ENCODE assay signal across 8 cellular contexts in the genomic region with DNA sequence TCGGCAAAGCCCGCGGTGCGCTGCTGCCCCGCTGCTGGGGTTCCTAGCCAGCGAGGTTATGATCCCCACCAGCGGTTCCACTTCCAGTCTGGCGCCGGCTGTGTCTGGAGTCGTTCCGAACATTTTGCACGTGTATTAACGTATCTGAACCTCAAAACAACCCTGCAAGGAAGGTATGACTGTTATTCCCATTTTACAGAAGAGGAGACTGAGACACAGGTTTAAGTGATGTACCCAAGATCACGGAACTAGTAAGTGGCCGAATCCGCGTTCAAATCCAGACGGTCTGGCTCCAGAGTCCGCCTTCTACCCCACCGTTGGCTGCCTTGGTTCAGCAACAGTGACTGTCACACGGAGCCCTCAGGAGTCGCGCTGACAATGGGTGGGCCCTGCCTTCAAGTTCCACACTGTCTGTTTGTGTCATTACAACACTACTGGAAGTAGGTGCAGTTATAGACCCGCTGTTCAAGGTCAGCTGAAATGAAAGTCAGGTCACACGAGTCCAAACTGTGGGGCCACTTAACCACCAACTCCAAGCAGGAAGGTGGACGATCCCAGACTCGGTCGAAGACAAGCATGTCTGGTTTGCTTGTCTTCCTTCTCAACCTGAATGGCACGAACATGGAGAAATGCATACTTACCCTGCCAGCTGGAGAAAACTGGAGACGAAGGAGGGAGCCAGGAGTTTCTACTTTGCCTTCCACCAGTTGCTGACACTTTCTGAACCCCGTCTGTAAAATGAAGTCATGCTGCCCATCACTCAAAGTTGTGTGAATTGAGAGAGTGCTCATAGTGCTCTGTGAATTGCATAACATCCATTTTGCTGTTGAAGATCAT. TPM values are rescaled to one million over a fixed set of nuclear protein-coding genes. Genes with fewer than 3 reads are reported as not detected.
DNase-seq lines count a peak whose midpoint lies in the region; ATAC-seq and TF ChIP-seq lines count a peak whose summit lies in the region.

No MANE protein-coding gene starts in this region.

- ATAC-seq in HG02763 (IDR thresholded peaks at IDR 0.05; ENCODE audit: unreplicated experiment), result no peak
- ATAC-seq in HG03354 (IDR thresholded peaks at IDR 0.05; ENCODE audit: poor library complexity, severe bottlenecking, unreplicated experiment), result no peak
- no peak for ATAC-seq in HG03521 (IDR thresholded peaks at IDR 0.05; ENCODE audit: unreplicated experiment)

- no peak for TF ChIP-seq EP300 in SK-N-SH (IDR thresholded peaks at IDR 0.05; ENCODE audit: borderline replicate concordance in 1 of 2, low read depth in 1 of 2, low read length in 1 of 2)

- no peaks in the 10 kb centered on the region for H3K9me3 ChIP-seq in SK-N-SH

- TF ChIP-seq RAD21 in SK-N-SH (IDR thresholded peaks at IDR 0.05; ENCODE audit: low read length), result no peak

- TF ChIP-seq CTCF in GM12875 (IDR thresholded peaks at IDR 0.05; ENCODE audit: borderline replicate concordance, insufficient read depth, low read depth, low read length) (no peak), SK-N-SH (IDR thresholded peaks at IDR 0.05) (no peak), fibroblast of mammary gland (conservative IDR thresholded peaks at IDR 0.05; ENCODE audit: control insufficient read depth, insufficient read depth, low read depth, low read length) (no peak)

- H3K9ac ChIP-seq in SK-N-SH (peak overlapping the region; percentile 88; the same call in 1 of the 2 replicates), rectal smooth muscle tissue (ENCODE audit: low read length) (peak overlapping the region; percentile 13)

- H3K79me2 ChIP-seq in SK-N-SH (ENCODE audit: insufficient read depth), result peaks cover 33% of the 10 kb centered on the region

- no peak for DNase-seq in SK-N-SH
- DNase-seq in fibroblast of mammary gland (ENCODE audit: low read depth), result no peak
- DNase-seq in 8988T, result no peak

- H3K9me2 ChIP-seq in SK-N-SH, result no peaks in the 10 kb centered on the region

- peak overlapping the region; percentile 64 for H3K4me3 ChIP-seq in GM12875 (ENCODE audit: low read depth, low read length)
- peak overlapping the region; percentile 71 to 89 for H3K4me3 ChIP-seq in SK-N-SH (ENCODE audit: low read depth in 2 of 2, low read length in 1 of 2)
- peak overlapping the region; percentile 44 for H3K4me3 ChIP-seq in fibroblast of mammary gland (ENCODE audit: control insufficient read depth, low read depth, low read length)
- peak overlapping the region; percentile 73 for H3K4me3 ChIP-seq in rectal smooth muscle tissue (ENCODE audit: low read length)

- 52% methylated on average over 21 of the region's 31 CpGs for WGBS in SK-N-SH (ENCODE audit: low lambda C conversion rate)

- H4K20me1 ChIP-seq in SK-N-SH (ENCODE audit: insufficient read depth), result 0 out of 2 replicates have a peak, but pooled peaks cover 7% of the 10 kb centered on the region

- H3K36me3 ChIP-seq in SK-N-SH (replicated peaks in 1 of 2; ENCODE audit: control insufficient read depth in 1 of 2, insufficient read depth in 2 of 2, low read length in 1 of 2) (peaks cover 7 to 15% of the 10 kb centered on the region in 2 experiments), rectal smooth muscle tissue (ENCODE audit: control insufficient read depth, insufficient read depth, low read length) (no peaks in the 10 kb centered on the region)

- peak overlapping the region; percentile 74 for H2AFZ ChIP-seq in SK-N-SH (ENCODE audit: low read depth)

- H3K4me1 ChIP-seq in SK-N-SH (ENCODE audit: control insufficient read depth in 1 of 2, insufficient read depth in 2 of 2, low read depth in 1 of 2, low read length in 1 of 2) (peaks cover 0 to 17% of the 10 kb centered on the region in 2 experiments; a peak in 2 of 4 replicates), rectal smooth muscle tissue (ENCODE audit: control insufficient read depth, insufficient read depth, low read length) (peaks cover 5% of the 10 kb centered on the region)

- H3K27ac ChIP-seq in SK-N-SH (ENCODE audit: low read depth in 2 of 2, low read length in 1 of 2), result peak overlapping the region; percentile 53 to 68; a peak in 2 of 4 replicates
- peak overlapping the region; percentile 50 for H3K27ac ChIP-seq in rectal smooth muscle tissue (ENCODE audit: low read depth, low read length)

- no peaks in the 10 kb centered on the region for H3F3A ChIP-seq in SK-N-SH (replicated peaks; ENCODE audit: insufficient read depth)

- POLR2A ChIA-PET in SK-N-SH (lab: Yijun Ruan, JAX), result no interaction called here

- no peaks in the 10 kb centered on the region for H3K27me3 ChIP-seq in SK-N-SH (ENCODE audit: insufficient read depth)
- no peaks in the 10 kb centered on the region for H3K27me3 ChIP-seq in rectal smooth muscle tissue (ENCODE audit: control insufficient read depth, insufficient read depth, low read length)

- CTCF ChIA-PET in SK-N-SH (lab: Yijun Ruan, JAX), result interaction anchor here (0.7 to 3.9 kb wide), 7 partner anchors 8 to 85 kb away, joined by 3 to 23 read pairs (median 9); no protein-coding TSS in a partner anchor

- H3K4me2 ChIP-seq in SK-N-SH, result peak overlapping the region; percentile 86

TF ChIP-seq in SK-N-SH, 30 proteins besides CTCF, POLR2A, EP300 and RAD21:
- TF ChIP-seq CHD2 (IDR thresholded peaks at IDR 0.05; ENCODE audit: low read length, partially characterized antibody), result peak; percentile 3
- TF ChIP-seq ELF1 (IDR thresholded peaks at IDR 0.05), result no peak
- peak; percentile 9; the same call in 1 of the 2 replicates for TF ChIP-seq TAF1 (IDR thresholded peaks at IDR 0.05; ENCODE audit: borderline replicate concordance, low read depth, low read length)
- peak; percentile 6 for TF ChIP-seq MXI1 (IDR thresholded peaks at IDR 0.05; ENCODE audit: low read depth, low read length)
- TF ChIP-seq GATA2 (CRISPR knock-in tag; IDR thresholded peaks at IDR 0.05), result no peak
- no peak for TF ChIP-seq RFX5 (IDR thresholded peaks at IDR 0.05; ENCODE audit: low read length)
- no peak for TF ChIP-seq REST (IDR thresholded peaks at IDR 0.05; ENCODE audit: low read depth, low read length)
- TF ChIP-seq FOXM1 (IDR thresholded peaks at IDR 0.05; ENCODE audit: low read depth), result no peak
- no peak for TF ChIP-seq FOXJ3 (CRISPR knock-in tag; IDR thresholded peaks at IDR 0.05)

RNA-seq across cellular contexts. Expression of gene SRXN1, which starts 0.8 kb away (rescaled TPM):
- polyA plus RNA-seq in SK-N-SH (2012; rRNA removed), result 26.2 and 36.0 TPM in 2 replicates
- 31.0 and 35.8 TPM in 2 replicates for polyA plus RNA-seq in SK-N-SH (2012; cell fraction: cytosol; rRNA removed)
- polyA plus RNA-seq in SK-N-SH (2012; cell fraction: nucleus; rRNA removed), result 7.4 and 14.4 TPM in 2 replicates

RNA-seq across cellular contexts. Expression of gene SCRT2, which starts 21.8 kb away (rescaled TPM):
- not detected in 2 replicates for polyA plus RNA-seq in SK-N-SH (2012; rRNA removed)
- polyA plus RNA-seq in SK-N-SH (2012; cell fraction: cytosol; rRNA removed), result 0.01 and 0.05 TPM in 2 replicates
- polyA plus RNA-seq in SK-N-SH (2012; cell fraction: nucleus; rRNA removed), result 0.04 and 0.08 TPM in 2 replicates

RNA-seq across cellular contexts. Expression of gene TCF15, which starts 43.7 kb away (rescaled TPM):
- 0.15 TPM in 1 of 2 replicates, not detected in the other for polyA plus RNA-seq in SK-N-SH (2012; rRNA removed)
- polyA plus RNA-seq in SK-N-SH (2012; cell fraction: cytosol; rRNA removed), result 0.04 and 0.13 TPM in 2 replicates
- polyA plus RNA-seq in SK-N-SH (2012; cell fraction: nucleus; rRNA removed), result 0.04 TPM in 1 of 2 replicates, not detected in the other
